25 cellular contexts compared by ENCODE assay signal in the genomic region with DNA sequence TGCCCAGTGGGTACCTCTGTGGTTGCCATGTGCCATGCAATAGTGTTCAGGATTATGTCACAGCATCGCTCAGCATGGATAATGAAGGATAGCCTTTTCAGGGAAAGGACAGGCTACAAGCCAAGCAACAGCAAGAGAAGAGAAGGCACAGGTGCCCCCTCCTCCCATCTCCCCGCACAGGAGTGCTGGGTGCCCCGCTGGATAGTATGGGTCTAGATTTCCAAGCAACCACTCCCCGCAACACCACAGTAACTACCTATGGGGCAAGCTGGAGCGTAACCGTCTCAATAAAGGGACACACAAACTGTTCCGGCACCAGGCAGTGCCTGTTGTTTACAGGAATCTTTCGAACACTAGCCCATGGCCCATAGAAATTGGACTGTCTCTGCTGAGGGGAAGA.
"Had no signal": no experiment of that assay in that cellular context is flagged by ENCODE, and none has a peak within 500 bp of the region (broad histone marks: within the 10 kb centered on the region; RNA-seq: fewer than 3 reads in every experiment).

No MANE protein-coding gene starts in this region.

- H2AFZ ChIP-seq: parathyroid adenoma had no signal

- H3K36me3 Mint-ChIP-seq: naive B cell; stimulated activated effector memory CD8-positive, alpha-beta T cell treated with anti-CD3 and anti-CD28 coated beads, Interleukin-12 subunit alpha, Interleukin-12 subunit beta, amount 100 ng/mL, for 72 hours had no signal

- H3K4me1 Mint-ChIP-seq: immature natural killer cell; stimulated activated effector memory CD8-positive, alpha-beta T cell treated with anti-CD3 and anti-CD28 coated beads, Interleukin-12 subunit alpha, Interleukin-12 subunit beta, amount 100 ng/mL, for 72 hours had no signal

- H3K9me3 ChIP-seq: esophagus squamous epithelium, gastroesophageal sphincter, left ventricle myocardium inferior, lower lobe of right lung, psoas muscle, right lobe of liver, thoracic aorta had no signal

- H3K27me3 Mint-ChIP-seq: dendritic cell treated with granulocyte-macrophage colony-stimulating factor and Interleukin-4, amounts not matched to agents 40 ng/mL and 50 ng/mL, for 4 days; naive B cell; stimulated activated naive CD8-positive, alpha-beta T cell treated with anti-CD3 and anti-CD28 coated beads, Interleukin-15, Interleukin-2, amounts not matched to agents 100 ng/mL and 50 ng/mL, for 24 hours had no signal

- H3K4me3 Mint-ChIP-seq: dendritic cell treated with granulocyte-macrophage colony-stimulating factor and Interleukin-4, amounts not matched to agents 40 ng/mL and 50 ng/mL, for 4 days; immature natural killer cell; nephron; stimulated activated effector memory CD8-positive, alpha-beta T cell treated with anti-CD3 and anti-CD28 coated beads, Interleukin-12 subunit alpha, Interleukin-12 subunit beta, amount 100 ng/mL, for 72 hours; stimulated activated naive CD8-positive, alpha-beta T cell treated with anti-CD3 and anti-CD28 coated beads, Interleukin-15, Interleukin-2, amounts not matched to agents 100 ng/mL and 50 ng/mL, for 24 hours had no signal

- H3K27ac ChIP-seq: esophagus squamous epithelium, gastroesophageal sphincter, left ventricle myocardium inferior, lower lobe of right lung, parathyroid adenoma, psoas muscle, right lobe of liver, thoracic aorta had no signal

- H3K79me2 ChIP-seq: parathyroid adenoma had no signal

- H3K27me3 ChIP-seq: esophagus squamous epithelium, gastroesophageal sphincter, right lobe of liver had no signal

- DNase-seq: esophagus squamous epithelium; foreskin fibroblast; glutamatergic neuron; immature natural killer cell; left cardiac atrium; left ventricle myocardium inferior; lower lobe of right lung; mesendoderm; naive B cell; psoas muscle; retina; right lobe of liver; stimulated activated CD4-positive, alpha-beta T cell treated with anti-CD3 and anti-CD28 coated beads, Interleukin-4, amount 100 ng/mL, for 1 hour; stimulated activated CD8-positive, alpha-beta memory T cell treated with anti-CD3 and anti-CD28 coated beads, Interleukin-4, amount 100 ng/mL, for 48 hours; trophoblast cell had no signal

- FAIRE-seq: colon, keratinocyte, urothelium cell line had no signal

- H3K4me1 ChIP-seq: esophagus squamous epithelium, gastroesophageal sphincter, left ventricle myocardium inferior, lower lobe of right lung, parathyroid adenoma, psoas muscle, right lobe of liver had no signal

- H3K36me3 ChIP-seq: gastroesophageal sphincter, left ventricle myocardium inferior, lower lobe of right lung, thoracic aorta had no signal

- ATAC-seq: gastroesophageal sphincter; left cardiac atrium; lower lobe of right lung; psoas muscle; stimulated activated effector memory CD8-positive, alpha-beta T cell treated with anti-CD3 and anti-CD28 coated beads, Interleukin-12 subunit alpha, Interleukin-12 subunit beta, amount 100 ng/mL, for 72 hours had no signal

- H3K4me3 ChIP-seq: esophagus squamous epithelium, gastroesophageal sphincter, left ventricle myocardium inferior, lower lobe of right lung, psoas muscle, right lobe of liver, thoracic aorta had no signal

- H3K27ac Mint-ChIP-seq: immature natural killer cell; nephron; stimulated activated effector memory CD8-positive, alpha-beta T cell treated with anti-CD3 and anti-CD28 coated beads, Interleukin-12 subunit alpha, Interleukin-12 subunit beta, amount 100 ng/mL, for 72 hours; stimulated activated naive CD8-positive, alpha-beta T cell treated with anti-CD3 and anti-CD28 coated beads, Interleukin-15, Interleukin-2, amounts not matched to agents 100 ng/mL and 50 ng/mL, for 24 hours had no signal

- H3K9me3 Mint-ChIP-seq: dendritic cell treated with granulocyte-macrophage colony-stimulating factor and Interleukin-4, amounts not matched to agents 40 ng/mL and 50 ng/mL, for 4 days; immature natural killer cell; naive B cell; nephron; stimulated activated effector memory CD8-positive, alpha-beta T cell treated with anti-CD3 and anti-CD28 coated beads, Interleukin-12 subunit alpha, Interleukin-12 subunit beta, amount 100 ng/mL, for 72 hours; stimulated activated naive CD8-positive, alpha-beta T cell treated with anti-CD3 and anti-CD28 coated beads, Interleukin-15, Interleukin-2, amounts not matched to agents 100 ng/mL and 50 ng/mL, for 24 hours had no signal

- H3K9ac ChIP-seq: parathyroid adenoma had no signal
